ENCODE assay signal across 8 cellular contexts in genomic region chr11:75873417-75874148, GRCh38. TPM values are rescaled to one million over a fixed set of nuclear protein-coding genes. Genes with fewer than 3 reads are reported as not detected.
DNase-seq lines count a peak whose midpoint lies in the region; ATAC-seq and TF ChIP-seq lines count a peak whose summit lies in the region.

No MANE protein-coding gene starts in this region.

- intact Hi-C loops in ovary (cut with DNase I), result no loop called here

- H4K20me1 ChIP-seq in DOHH2 (ENCODE audit: control insufficient read depth, insufficient read depth, low read depth, low read length), result no peaks in the 10 kb centered on the region

- H3K4me2 ChIP-seq in DOHH2 (ENCODE audit: low read length), result peak overlapping the region; percentile 65

- H3K4me3 ChIP-seq in DOHH2 (ENCODE audit: low read length) (peak overlapping the region; percentile 50), ovary (no peak overlapping the region)

- ATAC-seq in GM19438 (IDR thresholded peaks at IDR 0.05; ENCODE audit: low read depth, unreplicated experiment), result peak; percentile 78
- peak; percentile 75 for ATAC-seq in HG03175 (IDR thresholded peaks at IDR 0.05; ENCODE audit: unreplicated experiment)
- ATAC-seq in omental fat pad (ENCODE audit: low FRiP score), result no peak

- H3K27ac ChIP-seq in DOHH2 (ENCODE audit: low read depth, low read length) (peak overlapping the region; percentile 46), angular gyrus (ENCODE audit: low read depth, low read length) (peak overlapping the region; percentile 86), ovary (no peak overlapping the region)

- no peak for TF ChIP-seq POLR2A in ovary (IDR thresholded peaks at IDR 0.05)

- peaks cover 80% of the 10 kb centered on the region for H3K79me2 ChIP-seq in DOHH2 (ENCODE audit: control insufficient read depth, low read length)

- no peaks in the 10 kb centered on the region for H3K9me2 ChIP-seq in DOHH2 (replicated peaks; ENCODE audit: control insufficient read depth, low read length)

- H3K36me3 ChIP-seq in DOHH2 (ENCODE audit: control insufficient read depth, low read length), result peaks cover 71% of the 10 kb centered on the region
- H3K36me3 ChIP-seq in ovary, result no peaks in the 10 kb centered on the region

- H3K4me1 ChIP-seq in DOHH2 (ENCODE audit: control insufficient read depth, low read length), result peaks cover 76% of the 10 kb centered on the region
- H3K4me1 ChIP-seq in ovary (ENCODE audit: insufficient read depth), result no peaks in the 10 kb centered on the region

- no peaks in the 10 kb centered on the region for H3K27me3 ChIP-seq in DOHH2 (ENCODE audit: control insufficient read depth, low read length)
- H3K27me3 ChIP-seq in ovary, result no peaks in the 10 kb centered on the region

- DNase-seq in ovary (no peak), omental fat pad (ENCODE audit: low spot score) (no peak), NCI-H1092 (lab: John Stamatoyannopoulos, UW) (no peak)
- no peak for DNase-seq in activated naive CD4-positive, alpha-beta T cell treated with anti-CD3 and anti-CD28 coated beads, Interleukin-2, amount 50 U/mL, for 16 hours

- TF ChIP-seq CTCF in DOHH2 (IDR thresholded peaks at IDR 0.05; ENCODE audit: low read depth, low read length, poor library complexity, severe bottlenecking) (no peak), ovary (IDR thresholded peaks at IDR 0.05) (no peak), omental fat pad (IDR thresholded peaks at IDR 0.05) (no peak)

- WGBS in ovary, 3 donors, result 63 to 77% (median 73%) methylated on average over 8 of the region's 8 CpGs

- no peak for TF ChIP-seq EP300 in ovary (IDR thresholded peaks at IDR 0.05)

- no peaks in the 10 kb centered on the region for H3K9me3 ChIP-seq in DOHH2 (ENCODE audit: control insufficient read depth, insufficient read depth, low read length)
- H3K9me3 ChIP-seq in ovary, result no peaks in the 10 kb centered on the region

- peaks cover 4% of the 10 kb centered on the region; the same call in 1 of the 2 replicates for H3F3A ChIP-seq in DOHH2 (ENCODE audit: control insufficient read depth, insufficient read depth)

RNA-seq across cellular contexts. Expression of gene UVRAG, which starts 58.6 kb away (rescaled TPM):
- total RNA-seq in ovary (10 to 100 TPM; 17.3 to 26.7 (median 22.4) TPM), omental fat pad (10 to 100 TPM; 39.6 to 72.9 (median 61.5) TPM)
- polyA plus RNA-seq in ovary, result 10 to 100 TPM; 10.1 to 16.5 TPM

Comparison
In these comparisons a context has a peak if more than half of its experiments do, and no peak if none do; other contexts are left out.
1. H3K27ac ChIP-seq: peak in DOHH2 (single experiment) and angular gyrus (single experiment); none in ovary (0 of 2).